17 cellular contexts compared by ENCODE assay signal in genomic region chr12:93595336-93595735, GRCh38. TPM values are rescaled to one million over a fixed set of nuclear protein-coding genes. Genes with fewer than 3 reads are reported as not detected.
A peak's percentile ranks its signal among the peaks of the same experiment; 100 is the strongest.
DNase-seq lines count a peak whose midpoint lies in the region; ATAC-seq and TF ChIP-seq lines count a peak whose summit lies in the region.
"Had no signal": no experiment of that assay in that cellular context is flagged by ENCODE, and none has a peak within 500 bp of the region (broad histone marks: within the 10 kb centered on the region; RNA-seq: fewer than 3 reads in every experiment).

No MANE protein-coding gene starts in this region.

- ATAC-seq in heart left ventricle (no peak), left cardiac atrium (no peak), upper lobe of right lung (no peak)
- ATAC-seq: foreskin keratinocyte, pancreas, T-cell had no signal

- H3K4me3 ChIP-seq in heart left ventricle, result peak overlapping the region in 10 of 12 donors; percentile 17 to 72 (median 39)
- H3K4me3 ChIP-seq in adrenal gland, result peak overlapping the region in 1 of 4 donors; percentile 37
- H3K4me3 ChIP-seq in upper lobe of right lung, result peak overlapping the region; percentile 29
- H3K4me3 ChIP-seq: pancreas, PC-9 had no signal

- H3K36me3 Mint-ChIP-seq in mesothelial cell of epicardium, result no peaks in the 10 kb centered on the region
- H3K36me3 Mint-ChIP-seq: T-cell had no signal

- TF ChIP-seq CTCF in heart left ventricle (IDR thresholded peaks at IDR 0.05) (no peak), adrenal gland (IDR thresholded peaks at IDR 0.05) (no peak), mesothelial cell of epicardium (IDR thresholded peaks at IDR 0.05; ENCODE audit: unreplicated experiment) (no peak), upper lobe of right lung (IDR thresholded peaks at IDR 0.05) (no peak)

- intact Hi-C loops in heart left ventricle (cut with DNase I) (loop anchor here in 4 of 10 donors (2.0 to 5.0 kb wide), 4 partner anchors 23 to 145 kb away; partner anchors contain the start of genes CRADD (in 1 of the 4) and SOCS2 (in 1 of the 4)), left cardiac atrium (cut with DNase I) (loop anchor here in 1 of 2 donors (5.0 kb wide), 1 partner anchor 147 kb away; no protein-coding TSS in a partner anchor), adrenal gland (cut with DNase I) (no loop called here), upper lobe of right lung (cut with DNase I) (no loop called here)

- peak overlapping the region; percentile 74 to 96 (median 88) for H3K27ac ChIP-seq in heart left ventricle
- peak overlapping the region in 3 of 5 donors; percentile 41 to 94 (median 65) for H3K27ac ChIP-seq in adrenal gland
- peak overlapping the region; percentile 87 for H3K27ac ChIP-seq in upper lobe of right lung
- H3K27ac ChIP-seq: brain microvascular endothelial cell, foreskin keratinocyte, pancreas, PC-9 had no signal

- TF ChIP-seq POLR2A in heart left ventricle (IDR thresholded peaks at IDR 0.05) (no peak), adrenal gland (IDR thresholded peaks at IDR 0.05) (no peak)

- WGBS in heart left ventricle, 4 donors, result 35 to 68% (median 41%) methylated on average over 4 of the region's 4 CpGs
- WGBS in adrenal gland, 4 donors, result 28 to 52% (median 48%) methylated on average over 4 of the region's 4 CpGs

- H3K27me3 Mint-ChIP-seq in mesothelial cell of epicardium (ENCODE audit: low read depth), result peaks cover 11% of the 10 kb centered on the region

- H3K36me3 ChIP-seq in heart left ventricle (no peaks in the 10 kb centered on the region), adrenal gland (replicated peaks in 1 of 2) (no peaks in the 10 kb centered on the region), upper lobe of right lung (no peaks in the 10 kb centered on the region)
- H3K36me3 ChIP-seq: brain microvascular endothelial cell, pancreas had no signal

- peak overlapping the region; percentile 67 for H3K27ac Mint-ChIP-seq in mesothelial cell of epicardium
- H3K27ac Mint-ChIP-seq: T-cell had no signal

- peak overlapping the region; percentile 16 for H3K4me3 Mint-ChIP-seq in mesothelial cell of epicardium
- H3K4me3 Mint-ChIP-seq: T-cell had no signal

- peaks cover 23% of the 10 kb centered on the region for H3K4me1 Mint-ChIP-seq in mesothelial cell of epicardium

- no peaks in the 10 kb centered on the region for H3K9me3 Mint-ChIP-seq in mesothelial cell of epicardium
- H3K9me3 Mint-ChIP-seq: T-cell had no signal

- peaks cover 0 to 52% (median 23%) of the 10 kb centered on the region in 12 donors for H3K4me1 ChIP-seq in heart left ventricle
- H3K4me1 ChIP-seq in adrenal gland (replicated peaks in 1 of 2), result peaks cover 9 to 15% of the 10 kb centered on the region in 2 donors
- peaks cover 16% of the 10 kb centered on the region for H3K4me1 ChIP-seq in upper lobe of right lung

- H3K27me3 ChIP-seq in heart left ventricle, result no peaks in the 10 kb centered on the region
- H3K27me3 ChIP-seq in adrenal gland, result no peaks in the 10 kb centered on the region
- H3K27me3 ChIP-seq in upper lobe of right lung, result no peaks in the 10 kb centered on the region
- H3K27me3 ChIP-seq: brain microvascular endothelial cell, foreskin keratinocyte, pancreas had no signal

- H3K9me3 ChIP-seq in heart left ventricle, result no peaks in the 10 kb centered on the region
- H3K9me3 ChIP-seq in adrenal gland (replicated peaks in 1 of 3), result no peaks in the 10 kb centered on the region
- H3K9me3 ChIP-seq in upper lobe of right lung, result no peaks in the 10 kb centered on the region
- H3K9me3 ChIP-seq: pancreas had no signal

- DNase-seq in heart left ventricle (no peak), left cardiac atrium (no peak), adrenal gland (no peak), mesothelial cell of epicardium (ENCODE audit: low spot score in 2 of 2, unreplicated experiment in 2 of 2) (no peak), upper lobe of right lung (no peak), globus pallidus (ENCODE audit: low spot score) (no peak)
- no peak for DNase-seq in activated naive CD4-positive, alpha-beta T cell (lab: John Stamatoyannopoulos, UW)
- no peak for DNase-seq in activated CD4-positive, alpha-beta T cell treated with anti-CD3 and anti-CD28 coated beads, Interleukin-2, amount 50 U/mL, for 48 hours
- DNase-seq: activated naive CD4-positive, alpha-beta T cell treated with Interleukin-2 at 50 U/mL for 16 hours; brain microvascular endothelial cell; effector CD4-positive, alpha-beta T cell; foreskin keratinocyte; GDM1; NCI-H1105 treated with DMSO at 0.1 percent for 48 hours; pancreas; PC-9; T-cell had no signal

RNA-seq across cellular contexts. Expression of gene SOCS2, which starts 22.9 kb away (rescaled TPM):
- total RNA-seq in heart left ventricle (10 to 100 TPM in 8 of 9 donors, 1 to 10 TPM in 1; 9.2 to 46.5 (median 19.2) TPM), left cardiac atrium (10 to 100 TPM; 12.0 to 18.4 TPM), adrenal gland (10 to 100 TPM; 30.7 to 66.4 (median 48.1) TPM), mesothelial cell of epicardium (11.8 to 13.9 TPM (median 12.7 TPM) in 3 replicates), upper lobe of right lung (23.8 TPM)
- polyA plus RNA-seq in heart left ventricle (10 to 100 TPM; 11.2 to 14.0 TPM), adrenal gland (10 to 100 TPM; 28.2 to 46.5 (median 29.4) TPM)
